Comparison of ENCODE assay signal across 10 cellular contexts in genomic region chr12:53791735-53792326, GRCh38. TPM values are rescaled to one million over a fixed set of nuclear protein-coding genes. Genes with fewer than 3 reads are reported as not detected.
DNase-seq lines count a peak whose midpoint lies in the region; ATAC-seq and TF ChIP-seq lines count a peak whose summit lies in the region.
"Had no signal": no experiment of that assay in that cellular context is flagged by ENCODE, and none has a peak within 500 bp of the region (broad histone marks: within the 10 kb centered on the region; RNA-seq: fewer than 3 reads in every experiment).

No MANE protein-coding gene starts in this region.

- H3K9me3 Mint-ChIP-seq in activated naive CD8-positive, alpha-beta T cell treated with anti-CD3 and anti-CD28 coated beads, Interleukin-2, amount 50 U/mL, for 24 hours, result no peaks in the 10 kb centered on the region
- H3K9me3 Mint-ChIP-seq in naive thymus-derived CD8-positive, alpha-beta T cell, result no peaks in the 10 kb centered on the region
- no peaks in the 10 kb centered on the region for H3K9me3 Mint-ChIP-seq in activated T-helper 17 cell treated with anti-CD3 and anti-CD28 coated beads, Interleukin-2, amount 50 U/mL, for 72 hours
- no peaks in the 10 kb centered on the region for H3K9me3 Mint-ChIP-seq in T-helper 2 cell treated with Interferon-gamma antibody and Interleukin-4, amounts not matched to agents 5 μg/mL and 100 μg/mL, for 36 hours

- TF ChIP-seq CTCF in DOHH2 (IDR thresholded peaks at IDR 0.05; ENCODE audit: low read depth, low read length, poor library complexity, severe bottlenecking) (peak; percentile 73), prostate gland (IDR thresholded peaks at IDR 0.05) (peak in 2 of 4 experiments; percentile 10 to 13)

- H3K4me1 ChIP-seq in DOHH2 (ENCODE audit: control insufficient read depth, low read length) (peaks cover 5% of the 10 kb centered on the region), prostate gland (replicated peaks) (no peaks in the 10 kb centered on the region)

- H3K36me3 ChIP-seq in DOHH2 (ENCODE audit: control insufficient read depth, low read length), result no peaks in the 10 kb centered on the region
- H3K36me3 ChIP-seq in prostate gland, result no peaks in the 10 kb centered on the region

- H3K4me2 ChIP-seq in DOHH2 (ENCODE audit: low read length), result no peak overlapping the region

- 15% methylated on average over 1 of the region's 1 CpG for WGBS in prostate gland

- peaks cover 21% of the 10 kb centered on the region for H3K27me3 Mint-ChIP-seq in activated naive CD8-positive, alpha-beta T cell treated with anti-CD3 and anti-CD28 coated beads, Interleukin-2, amount 50 U/mL, for 24 hours
- peaks cover 7 to 32% (median 23%) of the 10 kb centered on the region in 5 donors for H3K27me3 Mint-ChIP-seq in naive thymus-derived CD8-positive, alpha-beta T cell
- H3K27me3 Mint-ChIP-seq in activated T-helper 17 cell treated with anti-CD3 and anti-CD28 coated beads, Interleukin-2, amount 50 U/mL, for 72 hours, result peaks cover 18% of the 10 kb centered on the region
- H3K27me3 Mint-ChIP-seq in T-helper 2 cell treated with Interferon-gamma antibody and Interleukin-4, amounts not matched to agents 5 μg/mL and 100 μg/mL, for 36 hours (ENCODE audit: low read depth), result peaks cover 17% of the 10 kb centered on the region

- intact Hi-C loops in prostate gland (cut with DNase I), result no loop called here

- no peaks in the 10 kb centered on the region for H3K36me3 Mint-ChIP-seq in activated naive CD8-positive, alpha-beta T cell treated with anti-CD3 and anti-CD28 coated beads, Interleukin-2, amount 50 U/mL, for 24 hours (ENCODE audit: low read depth)
- no peaks in the 10 kb centered on the region for H3K36me3 Mint-ChIP-seq in naive thymus-derived CD8-positive, alpha-beta T cell
- no peaks in the 10 kb centered on the region for H3K36me3 Mint-ChIP-seq in activated T-helper 17 cell treated with anti-CD3 and anti-CD28 coated beads, Interleukin-2, amount 50 U/mL, for 72 hours (ENCODE audit: low read depth)
- no peaks in the 10 kb centered on the region for H3K36me3 Mint-ChIP-seq in T-helper 2 cell treated with Interferon-gamma antibody and Interleukin-4, amounts not matched to agents 5 μg/mL and 100 μg/mL, for 36 hours (ENCODE audit: low read depth)

- no peaks in the 10 kb centered on the region for H3K79me2 ChIP-seq in DOHH2 (ENCODE audit: control insufficient read depth, low read length)

- H3K27ac Mint-ChIP-seq in activated naive CD8-positive, alpha-beta T cell treated with anti-CD3 and anti-CD28 coated beads, Interleukin-2, amount 50 U/mL, for 24 hours, result no peak overlapping the region
- H3K27ac Mint-ChIP-seq in naive thymus-derived CD8-positive, alpha-beta T cell, result no peak overlapping the region
- H3K27ac Mint-ChIP-seq in activated T-helper 17 cell treated with anti-CD3 and anti-CD28 coated beads, Interleukin-2, amount 50 U/mL, for 72 hours, result no peak overlapping the region
- no peak overlapping the region for H3K27ac Mint-ChIP-seq in T-helper 2 cell treated with Interferon-gamma antibody and Interleukin-4, amounts not matched to agents 5 μg/mL and 100 μg/mL, for 36 hours

- no peaks in the 10 kb centered on the region for H3K9me2 ChIP-seq in DOHH2 (replicated peaks; ENCODE audit: control insufficient read depth, low read length)

- 0 out of 2 replicates have a peak, but pooled peaks cover 3% of the 10 kb centered on the region for H4K20me1 ChIP-seq in DOHH2 (ENCODE audit: control insufficient read depth, insufficient read depth, low read depth, low read length)

- POLR2A ChIA-PET in naive thymus-derived CD8-positive, alpha-beta T cell (lab: Charles Lee), result no interaction called here

- no peak overlapping the region for H3K4me3 Mint-ChIP-seq in activated naive CD8-positive, alpha-beta T cell treated with anti-CD3 and anti-CD28 coated beads, Interleukin-2, amount 50 U/mL, for 24 hours
- H3K4me3 Mint-ChIP-seq in naive thymus-derived CD8-positive, alpha-beta T cell, result no peak overlapping the region
- H3K4me3 Mint-ChIP-seq in activated T-helper 17 cell treated with anti-CD3 and anti-CD28 coated beads, Interleukin-2, amount 50 U/mL, for 72 hours, result no peak overlapping the region
- no peak overlapping the region for H3K4me3 Mint-ChIP-seq in T-helper 2 cell treated with Interferon-gamma antibody and Interleukin-4, amounts not matched to agents 5 μg/mL and 100 μg/mL, for 36 hours

- H3K4me3 ChIP-seq in DOHH2 (ENCODE audit: low read length) (no peak overlapping the region), prostate gland (no peak overlapping the region)

- H3K4me1 Mint-ChIP-seq in activated naive CD8-positive, alpha-beta T cell treated with anti-CD3 and anti-CD28 coated beads, Interleukin-2, amount 50 U/mL, for 24 hours, result no peaks in the 10 kb centered on the region
- no peaks in the 10 kb centered on the region for H3K4me1 Mint-ChIP-seq in naive thymus-derived CD8-positive, alpha-beta T cell
- no peaks in the 10 kb centered on the region for H3K4me1 Mint-ChIP-seq in activated T-helper 17 cell treated with anti-CD3 and anti-CD28 coated beads, Interleukin-2, amount 50 U/mL, for 72 hours
- H3K4me1 Mint-ChIP-seq in T-helper 2 cell treated with Interferon-gamma antibody and Interleukin-4, amounts not matched to agents 5 μg/mL and 100 μg/mL, for 36 hours (ENCODE audit: low read depth), result no peaks in the 10 kb centered on the region

- peak; percentile 24 for DNase-seq in NAMALWA (ENCODE audit: low spot score)
- peak; percentile 31 for DNase-seq in activated naive CD8-positive, alpha-beta T cell treated with anti-CD3 and anti-CD28 coated beads, Interleukin-2, amount 50 U/mL, for 24 hours
- peak in 6 of 10 donors; percentile 3 to 65 (median 12) for DNase-seq in naive thymus-derived CD8-positive, alpha-beta T cell
- DNase-seq in prostate gland (ENCODE audit: low spot score), result no peak
- DNase-seq in T-helper 2 cell treated with Interferon-gamma antibody and Interleukin-4, amounts not matched to agents 5 μg/mL and 100 μg/mL, for 36 hours (ENCODE audit: low spot score), result no peak

- H3F3A ChIP-seq in DOHH2 (ENCODE audit: control insufficient read depth, insufficient read depth), result no peaks in the 10 kb centered on the region

- no peaks in the 10 kb centered on the region for H3K27me3 ChIP-seq in DOHH2 (ENCODE audit: control insufficient read depth, low read length)
- no peaks in the 10 kb centered on the region for H3K27me3 ChIP-seq in prostate gland (replicated peaks; ENCODE audit: insufficient read depth)

- no peaks in the 10 kb centered on the region for H3K9me3 ChIP-seq in DOHH2 (ENCODE audit: control insufficient read depth, insufficient read depth, low read length)
- H3K9me3 ChIP-seq in prostate gland, result no peaks in the 10 kb centered on the region

- H3K27ac ChIP-seq in DOHH2 (ENCODE audit: low read depth, low read length), result no peak overlapping the region
- no peak overlapping the region for H3K27ac ChIP-seq in prostate gland

- no peak for TF ChIP-seq POLR2A in prostate gland (IDR thresholded peaks at IDR 0.05)

- no peak for ATAC-seq in activated naive CD8-positive, alpha-beta T cell treated with anti-CD3 and anti-CD28 coated beads, Interleukin-2, amount 50 U/mL, for 24 hours
- ATAC-seq in naive thymus-derived CD8-positive, alpha-beta T cell, result no peak
- ATAC-seq in activated T-helper 17 cell treated with anti-CD3 and anti-CD28 coated beads, Interleukin-2, amount 50 U/mL, for 72 hours (replicated peaks), result no peak
- ATAC-seq in HG03439 (IDR thresholded peaks at IDR 0.05; ENCODE audit: unreplicated experiment), result no peak
- ATAC-seq: left colon had no signal

RNA-seq across cellular contexts. Expression of gene CISTR, which starts 40.1 kb away (rescaled TPM):
- total RNA-seq in naive thymus-derived CD8-positive, alpha-beta T cell, result not detected
- not detected for polyA plus RNA-seq in naive thymus-derived CD8-positive, alpha-beta T cell
- total RNA-seq in prostate gland, result not detected
- total RNA-seq in activated T-helper 17 cell treated with anti-CD3 and anti-CD28 coated beads, Interleukin-2, amount 50 U/mL, for 72 hours, result not detected
- total RNA-seq: left colon, M059J had no signal

Comparison
In these comparisons a context has a peak if more than half of its experiments do, and no peak if none do; other contexts are left out.
1. DNase-seq: peak in NAMALWA (single experiment), activated naive CD8-positive, alpha-beta T cell treated with anti-CD3 and anti-CD28 coated beads, Interleukin-2, amount 50 U/mL, for 24 hours (single experiment) and naive thymus-derived CD8-positive, alpha-beta T cell (6 of 10); none in prostate gland (single experiment) and T-helper 2 cell treated with Interferon-gamma antibody and Interleukin-4, amounts not matched to agents 5 μg/mL and 100 μg/mL, for 36 hours (single experiment).